25 cellular contexts compared by ENCODE assay signal in the genomic region with DNA sequence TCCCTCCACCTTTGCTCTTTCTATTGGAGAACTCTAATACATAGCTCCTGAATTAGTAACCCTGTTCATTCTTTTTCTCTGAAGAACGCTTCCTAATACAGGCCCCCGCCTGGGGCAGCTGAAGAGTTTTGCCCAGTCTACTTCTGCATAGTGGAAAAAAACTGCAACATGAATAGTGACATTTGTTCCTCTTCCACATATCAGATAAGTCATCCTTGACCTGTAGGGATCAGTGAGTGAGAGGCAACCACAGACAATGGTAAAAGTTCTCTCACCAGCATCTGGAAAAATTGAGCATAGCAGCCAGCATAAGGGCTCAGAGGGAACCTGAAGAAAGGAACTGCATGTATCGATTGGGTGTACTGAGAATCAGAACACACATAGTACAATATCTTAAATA.
DNase-seq lines count a peak whose midpoint lies in the region; ATAC-seq lines count a peak whose summit lies in the region.
"Had no signal": no experiment of that assay in that cellular context is flagged by ENCODE, and none has a peak within 500 bp of the region (broad histone marks: within the 10 kb centered on the region; RNA-seq: fewer than 3 reads in every experiment).

No MANE protein-coding gene starts in this region.

- H3K9me3 Mint-ChIP-seq in stimulated activated naive CD8-positive, alpha-beta T cell treated with anti-CD3 and anti-CD28 coated beads, Interleukin-15, amount 100 ng/mL, for 72 hours, result peaks cover 0 to 2% of the 10 kb centered on the region in 2 donors

- H3K14ac ChIP-seq in trophoblast cell (ENCODE audit: low read length), result no peak overlapping the region

- H2BK5ac ChIP-seq in trophoblast cell (ENCODE audit: low read depth, low read length, poor library complexity), result no peak overlapping the region

- no peak overlapping the region for H3K23ac ChIP-seq in trophoblast cell (ENCODE audit: low read length)

- H2AFZ ChIP-seq in trophoblast cell (ENCODE audit: insufficient read depth, low read length, poor library complexity), result no peak overlapping the region

- no CpG with 5 or more reads among the region's 3 CpGs for WGBS in trophoblast cell (ENCODE audit: extremely low coverage, insufficient coverage, insufficient read length)

- H3K9ac ChIP-seq in trophoblast cell (ENCODE audit: low read length), result no peak overlapping the region
- H3K9ac ChIP-seq: BLaER1 had no signal

- no peaks in the 10 kb centered on the region for H3K27me3 ChIP-seq in trophoblast cell (ENCODE audit: insufficient read depth, low read length)
- H3K27me3 ChIP-seq: BE2C, BLaER1 had no signal

- H4K12ac ChIP-seq in trophoblast cell (ENCODE audit: low read depth, low read length), result no peak overlapping the region

- H2BK12ac ChIP-seq in trophoblast cell (ENCODE audit: low read length), result no peak overlapping the region

- H3K79me2 ChIP-seq in trophoblast cell (ENCODE audit: control insufficient read depth, insufficient read depth, low read length, poor library complexity), result no peaks in the 10 kb centered on the region

- H3K27ac ChIP-seq in trophoblast cell (ENCODE audit: low read depth, low read length), result no peak overlapping the region
- H3K27ac ChIP-seq: BLaER1 had no signal

- no peaks in the 10 kb centered on the region for H3K36me3 ChIP-seq in trophoblast cell (ENCODE audit: control insufficient read depth in 1 of 2, insufficient read depth in 2 of 2, low read length in 2 of 2)
- H3K36me3 ChIP-seq: BE2C, BLaER1 had no signal

- no peak overlapping the region for H3K18ac ChIP-seq in trophoblast cell (ENCODE audit: low read length)

- H2BK120ac ChIP-seq in trophoblast cell (ENCODE audit: insufficient read depth, low read length, poor library complexity), result no peak overlapping the region

- H3K4me3 Mint-ChIP-seq in stimulated activated naive CD8-positive, alpha-beta T cell treated with anti-CD3 and anti-CD28 coated beads, Interleukin-15, amount 100 ng/mL, for 72 hours, result no peak overlapping the region
- H3K4me3 Mint-ChIP-seq: CD14-positive monocyte; CD4-positive, alpha-beta memory T cell; CD4-positive, CD25-positive, alpha-beta regulatory T cell; CD8-positive, alpha-beta memory T cell had no signal

- no peak overlapping the region for H2AK5ac ChIP-seq in trophoblast cell (ENCODE audit: low read length)

- no peaks in the 10 kb centered on the region for H3K9me3 ChIP-seq in trophoblast cell (ENCODE audit: insufficient read depth, low read depth, low read length)
- H3K9me3 ChIP-seq: BE2C, BLaER1 had no signal

- no peak overlapping the region for H3K4ac ChIP-seq in trophoblast cell (ENCODE audit: low read depth, low read length)

- no peak overlapping the region for H3K27ac Mint-ChIP-seq in stimulated activated naive CD8-positive, alpha-beta T cell treated with anti-CD3 and anti-CD28 coated beads, Interleukin-15, amount 100 ng/mL, for 72 hours
- H3K27ac Mint-ChIP-seq: CD14-positive monocyte; CD4-positive, alpha-beta memory T cell; CD4-positive, CD25-positive, alpha-beta regulatory T cell; CD8-positive, alpha-beta memory T cell had no signal

- no peak overlapping the region for H3K4me2 ChIP-seq in trophoblast cell (ENCODE audit: low read length)
- H3K4me2 ChIP-seq: BLaER1 had no signal

- ATAC-seq in stimulated activated naive CD8-positive, alpha-beta T cell treated with anti-CD3 and anti-CD28 coated beads, Interleukin-15, Interleukin-2, amounts not matched to agents 100 U/mL and 50 U/mL, for 24 hours, result peak; percentile 80
- ATAC-seq in stimulated activated naive CD8-positive, alpha-beta T cell treated with anti-CD3 and anti-CD28 coated beads, Interleukin-15, amount 100 ng/mL, for 72 hours, result no peak
- ATAC-seq: GM12878 had no signal

- peaks cover 26% of the 10 kb centered on the region for H3K27me3 Mint-ChIP-seq in stimulated activated naive CD8-positive, alpha-beta T cell treated with anti-CD3 and anti-CD28 coated beads, Interleukin-15, amount 100 ng/mL, for 72 hours
- H3K27me3 Mint-ChIP-seq: CD4-positive, CD25-positive, alpha-beta regulatory T cell; CD8-positive, alpha-beta memory T cell had no signal

- no peak overlapping the region for H4K8ac ChIP-seq in trophoblast cell (ENCODE audit: low read depth, low read length)

- no peak overlapping the region for H4K91ac ChIP-seq in trophoblast cell (ENCODE audit: low read depth, low read length)

- H3K79me1 ChIP-seq in trophoblast cell (ENCODE audit: low read length), result no peaks in the 10 kb centered on the region

- H3K4me1 Mint-ChIP-seq in stimulated activated naive CD8-positive, alpha-beta T cell treated with anti-CD3 and anti-CD28 coated beads, Interleukin-15, amount 100 ng/mL, for 72 hours, result peaks cover 18% of the 10 kb centered on the region
- H3K4me1 Mint-ChIP-seq: CD14-positive monocyte; CD4-positive, alpha-beta memory T cell; CD4-positive, CD25-positive, alpha-beta regulatory T cell; CD8-positive, alpha-beta memory T cell had no signal

- no peak overlapping the region for H3K4me3 ChIP-seq in trophoblast cell (ENCODE audit: low read depth, low read length)
- H3K4me3 ChIP-seq: BLaER1, GM12878 had no signal

- no peak for DNase-seq in stimulated activated naive CD8-positive, alpha-beta T cell treated with anti-CD3 and anti-CD28 coated beads, Interleukin-15, Interleukin-2, amounts not matched to agents 100 U/mL and 50 U/mL, for 24 hours
- DNase-seq in stimulated activated naive CD8-positive, alpha-beta T cell treated with anti-CD3 and anti-CD28 coated beads, Interleukin-15, amount 100 ng/mL, for 72 hours, result no peak
- peak; percentile 32 for DNase-seq in RPMI7951 (ENCODE audit: low read depth)
- DNase-seq in trophoblast cell, result peak; percentile 30 to 33
- DNase-seq in NCI-H526 treated with DMSO at 0.1 percent for 48 hours (lab: John Stamatoyannopoulos, UW), result no peak
- DNase-seq in NCI-H2081 treated with DMSO at 0.1 percent for 48 hours (lab: John Stamatoyannopoulos, UW), result no peak
- no peak for DNase-seq in NCI-H1694 (lab: John Stamatoyannopoulos, UW)
- DNase-seq: 8988T; ACHN; BE2C; C1 segment of cervical spinal cord; CD4-positive, alpha-beta memory T cell; CD4-positive, CD25-positive, alpha-beta regulatory T cell; CD8-positive, alpha-beta memory T cell; COR-L47; DMS 273 treated with DMSO at 0.1 percent for 48 hours; DMS153; DMS53; DMS79; DND-41; EL; GDM1 had no signal

- peaks cover 5 to 7% of the 10 kb centered on the region in 2 experiments for H3K4me1 ChIP-seq in trophoblast cell (ENCODE audit: control insufficient read depth in 1 of 2, insufficient read depth in 2 of 2, low read length in 2 of 2)
- H3K4me1 ChIP-seq: BE2C, BLaER1 had no signal

Comparison
In these comparisons a context has a peak if more than half of its experiments do, and no peak if none do; other contexts are left out.
1. DNase-seq: peak in RPMI7951 (single experiment) and trophoblast cell (2 of 2); none in stimulated activated naive CD8-positive, alpha-beta T cell treated with anti-CD3 and anti-CD28 coated beads, Interleukin-15, Interleukin-2, amounts not matched to agents 100 U/mL and 50 U/mL, for 24 hours (single experiment), stimulated activated naive CD8-positive, alpha-beta T cell treated with anti-CD3 and anti-CD28 coated beads, Interleukin-15, amount 100 ng/mL, for 72 hours (0 of 2), NCI-H526 treated with DMSO at 0.1 percent for 48 hours (single experiment), NCI-H2081 treated with DMSO at 0.1 percent for 48 hours (single experiment) and NCI-H1694 (single experiment).